ENCODE assay signal across 9 cellular contexts in genomic region chr7:6589151-6589828, GRCh38. TPM values are rescaled to one million over a fixed set of nuclear protein-coding genes. Genes with fewer than 3 reads are reported as not detected.
A peak's percentile ranks its signal among the peaks of the same experiment; 100 is the strongest.
DNase-seq lines count a peak whose midpoint lies in the region; ATAC-seq, FAIRE-seq and TF ChIP-seq lines count a peak whose summit lies in the region.
"Had no signal": no experiment of that assay in that cellular context is flagged by ENCODE, and none has a peak within 500 bp of the region (broad histone marks: within the 10 kb centered on the region; RNA-seq: fewer than 3 reads in every experiment).

No MANE protein-coding gene starts in this region.

- H3K23ac ChIP-seq in H1 (ENCODE audit: insufficient read length), result no peak overlapping the region

- no peak overlapping the region for H3K4ac ChIP-seq in H1 (replicated peaks; ENCODE audit: insufficient read length, low read depth, low read length)

- peak overlapping the region; percentile 62 to 92 (median 69) for H3K4me3 Mint-ChIP-seq in CD8-positive, alpha-beta memory T cell

- no peaks in the 10 kb centered on the region; the same call in 1 of the 2 replicates for H3K23me2 ChIP-seq in H1 (ENCODE audit: low read depth, low read length)

- H4K8ac ChIP-seq in H1 (ENCODE audit: extremely low read depth, insufficient read depth, low read length), result peak overlapping the region; percentile 78; the same call in 1 of the 2 replicates

- no peak overlapping the region for H2AK5ac ChIP-seq in H1 (ENCODE audit: low read depth, low read length)

- POLR2A ChIA-PET in CD8-positive, alpha-beta memory T cell (lab: Charles Lee), result interaction anchor here (0.6 to 2.5 kb wide), 6 partner anchors 12 to 241 kb away, joined by 4 to 13 read pairs (median 6); partner anchors contain the start of genes ZDHHC4 and ZNF316
- POLR2A ChIA-PET in H1 (lab: Charles Lee; ENCODE audit: partially characterized antibody), result interaction anchor here (0.7 to 4.5 kb wide), 8 partner anchors 8 to 89 kb away, joined by 3 to 25 read pairs (median 3); partner anchors contain the start of genes ZDHHC4 and ZNF853

- H3K79me2 ChIP-seq in OCI-LY3 (ENCODE audit: low read length) (peaks cover 16% of the 10 kb centered on the region), H1 (ENCODE audit: control insufficient read depth in 1 of 2, insufficient read depth in 2 of 2, low read length in 2 of 2) (no peaks in the 10 kb centered on the region)

- no peak for TF ChIP-seq POLR2A in H1 (IDR thresholded peaks at IDR 0.05; ENCODE audit: control extremely low read depth in 1 of 2, low read depth in 2 of 2, low read length in 2 of 2)

- H3K9ac ChIP-seq in OCI-LY3 (ENCODE audit: low read length) (no peak overlapping the region), H1 (replicated peaks in 1 of 4; ENCODE audit: extremely low read depth in 1 of 4, low read depth in 3 of 4, low read length in 3 of 4) (no peak overlapping the region)

- H3K27ac ChIP-seq in CD8-positive, alpha-beta memory T cell (ENCODE audit: low read depth, low read length), result no peak overlapping the region
- H3K27ac ChIP-seq in OCI-LY3 (ENCODE audit: low read length), result no peak overlapping the region
- no peak overlapping the region for H3K27ac ChIP-seq in H1 (ENCODE audit: low read depth, low read length)
- H3K27ac ChIP-seq in pancreas, result peak overlapping the region in 3 of 4 donors; percentile 22 to 84 (median 75)

- H3K56ac ChIP-seq in H1 (replicated peaks; ENCODE audit: insufficient read length, low read depth, low read length), result no peak overlapping the region

- no peak overlapping the region for H2BK5ac ChIP-seq in H1 (ENCODE audit: low read depth, low read length)

- no peak overlapping the region for H2BK12ac ChIP-seq in H1 (ENCODE audit: low read depth, low read length)

- ATAC-seq in pancreas (no peak), HG02678 (IDR thresholded peaks at IDR 0.05; ENCODE audit: unreplicated experiment) (no peak)

- H4K91ac ChIP-seq in H1 (replicated peaks; ENCODE audit: insufficient read length, low read length), result no peak overlapping the region

- H3K36me3 Mint-ChIP-seq in CD8-positive, alpha-beta memory T cell, result peaks cover 4 to 76% (median 18%) of the 10 kb centered on the region in 3 donors

- DNase-seq in CD8-positive, alpha-beta memory T cell, result no peak
- DNase-seq in H1 (ENCODE audit: low read depth in 1 of 2, low spot score in 2 of 2) (no peak), pancreas (no peak), T-helper 9 cell (no peak), RCC 7860 (ENCODE audit: low spot score) (no peak), NCI-H1092 treated with DMSO at 0.1 percent for 48 hours (lab: John Stamatoyannopoulos, UW) (no peak)

- peaks cover 19 to 30% (median 26%) of the 10 kb centered on the region in 3 donors for H3K4me1 Mint-ChIP-seq in CD8-positive, alpha-beta memory T cell

- no peak overlapping the region for H4K5ac ChIP-seq in H1 (ENCODE audit: insufficient read length, low read depth, low read length)

- H2BK20ac ChIP-seq in H1 (ENCODE audit: low read length), result no peak overlapping the region

- no peaks in the 10 kb centered on the region; the same call in 1 of the 2 replicates for H3K79me1 ChIP-seq in H1 (ENCODE audit: low read depth, low read length)

- no peaks in the 10 kb centered on the region for H3K27me3 ChIP-seq in CD8-positive, alpha-beta memory T cell (ENCODE audit: insufficient read depth, low read length, poor library complexity, severe bottlenecking)
- H3K27me3 ChIP-seq in OCI-LY3 (ENCODE audit: low read depth, low read length), result no peaks in the 10 kb centered on the region
- H3K27me3 ChIP-seq in H1 (replicated peaks in 1 of 4; ENCODE audit: control insufficient read depth in 3 of 4, extremely low read depth in 1 of 4, insufficient read depth in 3 of 4, low read length in 3 of 4), result no peaks in the 10 kb centered on the region
- no peaks in the 10 kb centered on the region for H3K27me3 ChIP-seq in pancreas

- no peak for TF ChIP-seq EP300 in H1 (IDR thresholded peaks at IDR 0.05; ENCODE audit: borderline replicate concordance in 1 of 2, low read depth in 2 of 2, low read length in 2 of 2)

- intact Hi-C loops in pancreas (cut with DNase I), result no loop called here

- TF ChIP-seq RAD21 in H1 (IDR thresholded peaks at IDR 0.05 in 1 of 2, conservative IDR thresholded peaks at IDR 0.05 in 1 of 2; ENCODE audit: low read depth in 2 of 2, low read length in 2 of 2), result no peak

- 57% methylated on average over 21 of the region's 22 CpGs; no CpG with 5 or more reads in 1 of the 2 experiments for WGBS in H1 (ENCODE audit: extremely low coverage in 1 of 2, insufficient coverage in 1 of 2, insufficient read length in 1 of 2, insufficient replicate concordance in 2 of 2, low coverage in 1 of 2, low lambda C conversion rate in 2 of 2, missing lambda C conversion rate in 1 of 2), 2 experiments
- 38 to 51% methylated on average over 16 to 22 of the region's 22 CpGs for WGBS in pancreas, 2 donors

- H3K4me3 ChIP-seq in CD8-positive, alpha-beta memory T cell (ENCODE audit: low read length), result peak overlapping the region; percentile 37
- H3K4me3 ChIP-seq in OCI-LY3 (ENCODE audit: low read length), result peak overlapping the region; percentile 54
- peak overlapping the region in 2 of 4 experiments; percentile 32 to 52; a peak in 5 of 8 replicates for H3K4me3 ChIP-seq in H1 (ENCODE audit: extremely low read depth in 1 of 4, insufficient read depth in 2 of 4, low read depth in 3 of 4, low read length in 4 of 4)
- peak overlapping the region; percentile 64 to 99 (median 82) for H3K4me3 ChIP-seq in pancreas

- CTCF ChIA-PET in CD8-positive, alpha-beta memory T cell (lab: Charles Lee), result interaction anchor here (1.0 to 2.7 kb wide), 4 partner anchors 9 to 268 kb away, joined by 3 to 21 read pairs (median 8); partner anchors contain the start of gene ZDHHC4
- CTCF ChIA-PET in H1 (lab: Charles Lee; ENCODE audit: partially characterized antibody), result interaction anchor here (0.6 to 4.3 kb wide), 9 partner anchors 11 to 77 kb away, joined by 3 to 16 read pairs (median 6); no protein-coding TSS in a partner anchor

- peak overlapping the region in 7 of 8 donors; percentile 26 to 98 (median 81) for H3K27ac Mint-ChIP-seq in CD8-positive, alpha-beta memory T cell

- H3K4me1 ChIP-seq in CD8-positive, alpha-beta memory T cell (ENCODE audit: insufficient read depth, low read length), result peaks cover 19% of the 10 kb centered on the region
- H3K4me1 ChIP-seq in OCI-LY3 (ENCODE audit: low read length), result peaks cover 4% of the 10 kb centered on the region; the same call in 1 of the 2 replicates
- H3K4me1 ChIP-seq in H1 (replicated peaks in 1 of 4; ENCODE audit: control insufficient read depth in 3 of 4, insufficient read depth in 4 of 4, low read length in 3 of 4), result peaks cover 0 to 3% (median 0%) of the 10 kb centered on the region in 4 experiments; a peak in 1 of 7 replicates
- peaks cover 0 to 9% (median 0%) of the 10 kb centered on the region in 3 donors for H3K4me1 ChIP-seq in pancreas

- peak overlapping the region; percentile 61 for H3K4me2 ChIP-seq in OCI-LY3 (ENCODE audit: low read length)
- H3K4me2 ChIP-seq in H1 (ENCODE audit: insufficient read depth in 1 of 2, low read depth in 2 of 2, low read length in 2 of 2), result peak overlapping the region; percentile 74 to 78

- no peak overlapping the region for H2AFZ ChIP-seq in OCI-LY3 (ENCODE audit: low read depth, low read length)
- H2AFZ ChIP-seq in H1 (ENCODE audit: low read length), result 0 out of 2 replicates have a peak overlapping the region, but pooled peaks have one; percentile 45

- H3K27me3 Mint-ChIP-seq in CD8-positive, alpha-beta memory T cell, result peaks cover 0 to 2% of the 10 kb centered on the region in 2 donors

- no peak overlapping the region for H2BK120ac ChIP-seq in H1 (replicated peaks; ENCODE audit: low read depth, low read length)

- H4K20me1 ChIP-seq in OCI-LY3 (ENCODE audit: insufficient read depth, low read length) (no peaks in the 10 kb centered on the region), H1 (replicated peaks in 1 of 2; ENCODE audit: control insufficient read depth in 1 of 2, insufficient read depth in 2 of 2, low read length in 2 of 2) (peaks cover 0 to 3% of the 10 kb centered on the region in 2 experiments)

- FAIRE-seq in H1 (lab: Jason Lieb, UNC) (no peak), pancreas (lab: Jason Lieb, UNC) (no peak), RCC 7860 (lab: Jason Lieb, UNC) (no peak)

- peaks cover 15% of the 10 kb centered on the region for H3K36me3 ChIP-seq in CD8-positive, alpha-beta memory T cell (ENCODE audit: insufficient read depth, low read length)
- H3K36me3 ChIP-seq in OCI-LY3 (replicated peaks; ENCODE audit: low read depth, low read length) (peaks cover 12% of the 10 kb centered on the region), H1 (ENCODE audit: control insufficient read depth in 2 of 4, insufficient read depth in 4 of 4, low read length in 3 of 4) (peaks cover 4 to 38% (median 14%) of the 10 kb centered on the region in 4 experiments), pancreas (peaks cover 0 to 18% (median 6%) of the 10 kb centered on the region in 3 donors)

- no peaks in the 10 kb centered on the region for H3K9me3 ChIP-seq in CD8-positive, alpha-beta memory T cell (ENCODE audit: low read length)
- H3K9me3 ChIP-seq in OCI-LY3 (ENCODE audit: insufficient read depth, low read length) (no peaks in the 10 kb centered on the region), H1 (ENCODE audit: insufficient read depth in 2 of 2, low read depth in 1 of 2, low read length in 1 of 2) (no peaks in the 10 kb centered on the region), pancreas (no peaks in the 10 kb centered on the region)

- no peak for TF ChIP-seq CTCF in OCI-LY3 (IDR thresholded peaks at IDR 0.05; ENCODE audit: low read depth, low read length)
- no peak for TF ChIP-seq CTCF in H1 (IDR thresholded peaks at IDR 0.05; ENCODE audit: control extremely low read depth in 1 of 3, insufficient read depth in 1 of 3, low read depth in 1 of 3, low read length in 3 of 3)
- TF ChIP-seq CTCF in pancreas (IDR thresholded peaks at IDR 0.05), result no peak

- no peak overlapping the region for H2BK15ac ChIP-seq in H1 (ENCODE audit: low read length)

- H3K9me3 Mint-ChIP-seq in CD8-positive, alpha-beta memory T cell, result no peaks in the 10 kb centered on the region

- H3K14ac ChIP-seq in H1 (ENCODE audit: insufficient read length), result no peak overlapping the region

- H3K18ac ChIP-seq in H1 (ENCODE audit: extremely low read depth, low read length), result no peak overlapping the region

RNA-seq across cellular contexts. Expression of gene INTS15, which starts 0.5 kb away (rescaled TPM):
- total RNA-seq in CD8-positive, alpha-beta memory T cell, result 10 to 100 TPM; 45.8 to 47.3 TPM
- polyA plus RNA-seq in CD8-positive, alpha-beta memory T cell, result 46.9 TPM
- 25.7 and 26.1 TPM in 2 replicates for total RNA-seq in H1 (2021; fragmentation: NEBNext Ultra II Directional; extraction: Animal tissue kit (Norgen Biotek cat#: 25700))
- polyA plus RNA-seq in H1 (2011; rRNA removed) (23.0 and 37.3 TPM in 2 replicates), pancreas (10 to 100 TPM; 21.1 to 23.0 TPM)
- polyA plus RNA-seq in H1 (2011; cell fraction: cytosol; rRNA removed), result 21.9 TPM
- 30.1 TPM for polyA plus RNA-seq in H1 (2011; cell fraction: nucleus; rRNA removed)
- 18.8 to 22.4 TPM (median 19.7 TPM) in 4 replicates for polyA plus RNA-seq in H1 (2012, experiment 1 of 2)
- polyA plus RNA-seq in H1 (2012, experiment 2 of 2), result 26.1 TPM
- polyA plus RNA-seq in H1 (2013, experiment 1 of 2), result 18.3 TPM
- polyA plus RNA-seq in H1 (2013, experiment 2 of 2), result 18.0 TPM
- 12.6 and 15.0 TPM in 2 replicates for polyA minus RNA-seq in H1 (2011; rRNA and poly(A)+ RNA removed)
- polyA minus RNA-seq in H1 (2011; cell fraction: cytosol; rRNA and poly(A)+ RNA removed), result 18.3 TPM
- polyA minus RNA-seq in H1 (2011; cell fraction: nucleus; rRNA and poly(A)+ RNA removed), result 12.6 TPM
- 10 to 100 TPM; 12.4 to 18.1 (median 14.1) TPM for total RNA-seq in pancreas

RNA-seq across cellular contexts. Expression of gene ZDHHC4, which starts 12.0 kb away (rescaled TPM):
- total RNA-seq in CD8-positive, alpha-beta memory T cell, result 10 to 100 TPM; 31.6 to 34.9 TPM
- 57.6 TPM for polyA plus RNA-seq in CD8-positive, alpha-beta memory T cell
- 50.2 and 50.8 TPM in 2 replicates for total RNA-seq in H1 (2021; fragmentation: NEBNext Ultra II Directional; extraction: Animal tissue kit (Norgen Biotek cat#: 25700))
- polyA plus RNA-seq in H1 (2011; rRNA removed), result 171 and 174 TPM in 2 replicates
- polyA plus RNA-seq in H1 (2011; cell fraction: cytosol; rRNA removed), result 99.9 TPM
- polyA plus RNA-seq in H1 (2011; cell fraction: nucleus; rRNA removed), result 88.3 TPM
- 49.5 to 61.1 TPM (median 51.8 TPM) in 4 replicates for polyA plus RNA-seq in H1 (2012, experiment 1 of 2)
- 83.8 TPM for polyA plus RNA-seq in H1 (2012, experiment 2 of 2)
- polyA plus RNA-seq in H1 (2013, experiment 1 of 2), result 58.5 TPM
- polyA plus RNA-seq in H1 (2013, experiment 2 of 2), result 61.2 TPM
- polyA minus RNA-seq in H1 (2011; rRNA and poly(A)+ RNA removed), result 155 TPM in 2 replicates
- 28.9 TPM for polyA minus RNA-seq in H1 (2011; cell fraction: cytosol; rRNA and poly(A)+ RNA removed)
- 50.4 TPM for polyA minus RNA-seq in H1 (2011; cell fraction: nucleus; rRNA and poly(A)+ RNA removed)
- total RNA-seq in pancreas, result 10 to 100 TPM; 28.4 to 42.1 (median 36.0) TPM
- polyA plus RNA-seq in pancreas, result 10 to 100 TPM; 33.1 to 43.4 TPM

RNA-seq across cellular contexts. Expression of gene ZNF853, which starts 26.1 kb away (rescaled TPM):
- 1 to 10 TPM; 3.5 to 4.5 TPM for total RNA-seq in CD8-positive, alpha-beta memory T cell
- 11.2 TPM for polyA plus RNA-seq in CD8-positive, alpha-beta memory T cell
- 5.5 and 5.7 TPM in 2 replicates for total RNA-seq in H1 (2021; fragmentation: NEBNext Ultra II Directional; extraction: Animal tissue kit (Norgen Biotek cat#: 25700))
- polyA plus RNA-seq in H1 (2011; rRNA removed) (4.3 and 4.4 TPM in 2 replicates), pancreas (1 to 10 TPM; 1.6 to 4.3 TPM)
- polyA plus RNA-seq in H1 (2011; cell fraction: cytosol; rRNA removed), result 5.4 TPM
- polyA plus RNA-seq in H1 (2011; cell fraction: nucleus; rRNA removed), result 6.3 TPM
- 2.0 to 4.2 TPM (median 3.2 TPM) in 4 replicates for polyA plus RNA-seq in H1 (2012, experiment 1 of 2)
- polyA plus RNA-seq in H1 (2012, experiment 2 of 2), result 2.2 TPM
- 4.1 TPM for polyA plus RNA-seq in H1 (2013, experiment 1 of 2)
- 4.0 TPM for polyA plus RNA-seq in H1 (2013, experiment 2 of 2)
- 9.9 and 11.6 TPM in 2 replicates for polyA minus RNA-seq in H1 (2011; rRNA and poly(A)+ RNA removed)
- polyA minus RNA-seq in H1 (2011; cell fraction: cytosol; rRNA and poly(A)+ RNA removed), result 6.5 TPM
- polyA minus RNA-seq in H1 (2011; cell fraction: nucleus; rRNA and poly(A)+ RNA removed), result 5.6 TPM
- 1 to 10 TPM; 3.6 to 7.8 (median 5.8) TPM for total RNA-seq in pancreas

RNA-seq across cellular contexts. Expression of gene GRID2IP, which starts 38.0 kb away (rescaled TPM):
- total RNA-seq in CD8-positive, alpha-beta memory T cell, result under 1 TPM; 0.33 to 0.51 TPM
- polyA plus RNA-seq in CD8-positive, alpha-beta memory T cell, result not detected
- 1.0 and 1.3 TPM in 2 replicates for total RNA-seq in H1 (2021; fragmentation: NEBNext Ultra II Directional; extraction: Animal tissue kit (Norgen Biotek cat#: 25700))
- polyA plus RNA-seq in H1 (2011; rRNA removed) (0.80 and 1.5 TPM in 2 replicates), pancreas (under 1 TPM; 0.47 to 0.57 TPM)
- 1.2 TPM for polyA plus RNA-seq in H1 (2011; cell fraction: cytosol; rRNA removed)
- 4.7 TPM for polyA plus RNA-seq in H1 (2011; cell fraction: nucleus; rRNA removed)
- 0.54 to 1.5 TPM (median 0.94 TPM) in 4 replicates for polyA plus RNA-seq in H1 (2012, experiment 1 of 2)
- 0.38 TPM for polyA plus RNA-seq in H1 (2012, experiment 2 of 2)
- 0.67 TPM for polyA plus RNA-seq in H1 (2013, experiment 1 of 2)
- 0.64 TPM for polyA plus RNA-seq in H1 (2013, experiment 2 of 2)
- 1.0 and 1.7 TPM in 2 replicates for polyA minus RNA-seq in H1 (2011; rRNA and poly(A)+ RNA removed)
- 2.3 TPM for polyA minus RNA-seq in H1 (2011; cell fraction: cytosol; rRNA and poly(A)+ RNA removed)
- polyA minus RNA-seq in H1 (2011; cell fraction: nucleus; rRNA and poly(A)+ RNA removed), result 4.9 TPM
- total RNA-seq in pancreas, result under 1 TPM; 0.47 to 1.00 (median 0.75) TPM
- total RNA-seq: dermis microvascular lymphatic vessel endothelial cell had no signal

RNA-seq across cellular contexts. Expression of gene ZNF316, which starts 47.8 kb away (rescaled TPM):
- 10 to 100 TPM; 26.5 TPM for total RNA-seq in CD8-positive, alpha-beta memory T cell
- polyA plus RNA-seq in CD8-positive, alpha-beta memory T cell, result 5.2 TPM
- 13.7 and 15.5 TPM in 2 replicates for total RNA-seq in H1 (2021; fragmentation: NEBNext Ultra II Directional; extraction: Animal tissue kit (Norgen Biotek cat#: 25700))
- 3.6 and 6.3 TPM in 2 replicates for polyA plus RNA-seq in H1 (2011; rRNA removed)
- 5.4 TPM for polyA plus RNA-seq in H1 (2011; cell fraction: cytosol; rRNA removed)
- polyA plus RNA-seq in H1 (2011; cell fraction: nucleus; rRNA removed), result 12.3 TPM
- 7.2 to 11.4 TPM (median 10.5 TPM) in 4 replicates for polyA plus RNA-seq in H1 (2012, experiment 1 of 2)
- polyA plus RNA-seq in H1 (2012, experiment 2 of 2), result 4.4 TPM
- 4.5 TPM for polyA plus RNA-seq in H1 (2013, experiment 1 of 2)
- polyA plus RNA-seq in H1 (2013, experiment 2 of 2), result 4.4 TPM
- 1.4 and 3.9 TPM in 2 replicates for polyA minus RNA-seq in H1 (2011; rRNA and poly(A)+ RNA removed)
- 5.4 TPM for polyA minus RNA-seq in H1 (2011; cell fraction: cytosol; rRNA and poly(A)+ RNA removed)
- 4.3 TPM for polyA minus RNA-seq in H1 (2011; cell fraction: nucleus; rRNA and poly(A)+ RNA removed)
- 10 to 100 TPM; 12.4 to 21.6 (median 14.5) TPM for total RNA-seq in pancreas
- 10 to 100 TPM; 19.6 to 52.6 TPM for polyA plus RNA-seq in pancreas

Comparison
In these comparisons a context has a peak if more than half of its experiments do, and no peak if none do; other contexts are left out.
1. H3K27ac ChIP-seq: peak in pancreas (3 of 4); none in CD8-positive, alpha-beta memory T cell (single experiment), OCI-LY3 (single experiment) and H1 (single experiment).